Comparison of ENCODE assay signal across 1 cellular context in the genomic region with DNA sequence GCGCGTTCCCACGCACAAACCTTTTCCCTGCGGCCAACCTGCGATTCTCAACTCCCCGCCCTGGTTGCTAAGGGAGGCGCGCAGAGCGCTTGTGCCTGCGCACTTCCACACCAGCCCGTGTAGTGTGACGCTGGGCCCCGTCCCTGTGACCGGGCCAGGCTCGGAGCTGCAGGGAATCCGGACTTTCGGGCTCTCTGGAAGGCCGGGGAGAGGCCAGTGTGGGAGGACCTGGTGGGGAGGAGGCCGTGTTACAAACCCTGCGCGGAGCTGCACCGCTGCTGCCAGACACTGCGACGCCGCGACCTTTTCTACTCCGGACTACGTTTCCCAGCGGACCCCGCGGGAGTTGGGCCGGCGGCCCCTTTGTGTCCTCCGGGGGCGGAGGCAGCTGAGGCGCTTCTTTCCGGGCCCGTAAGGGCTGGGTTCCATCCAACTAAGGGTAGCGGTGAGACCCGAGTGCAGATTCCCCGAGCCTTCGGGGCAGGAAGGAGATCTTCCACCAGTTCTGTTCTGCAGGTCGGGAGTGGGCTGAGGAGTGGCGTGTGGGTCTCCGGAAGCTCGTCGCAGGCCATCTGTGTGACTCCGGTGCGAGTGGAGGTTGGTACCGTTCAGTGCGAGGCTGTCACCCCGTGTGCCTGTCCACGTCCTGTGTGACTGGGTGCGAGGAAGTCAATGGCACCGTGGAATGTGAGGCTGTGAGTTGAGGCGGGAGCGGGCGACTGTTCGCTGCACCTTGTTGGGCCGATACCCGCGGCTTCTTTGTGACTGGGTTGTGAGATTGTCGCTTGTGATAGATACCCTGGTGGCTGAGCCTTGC.
A peak's percentile ranks its signal among the peaks of the same experiment; 100 is the strongest.
TF ChIP-seq lines count a peak whose summit lies in the region.

A gene (plus strand): TSS at position 396 of the 817 bp plus-strand sequence. CDS start 999 bp downstream, outside the sequence.

TF ChIP-seq in HEK293, 187 proteins besides CTCF, POLR2A, EP300 and RAD21 (continued from another document):
- TF ChIP-seq, protein P1, sequence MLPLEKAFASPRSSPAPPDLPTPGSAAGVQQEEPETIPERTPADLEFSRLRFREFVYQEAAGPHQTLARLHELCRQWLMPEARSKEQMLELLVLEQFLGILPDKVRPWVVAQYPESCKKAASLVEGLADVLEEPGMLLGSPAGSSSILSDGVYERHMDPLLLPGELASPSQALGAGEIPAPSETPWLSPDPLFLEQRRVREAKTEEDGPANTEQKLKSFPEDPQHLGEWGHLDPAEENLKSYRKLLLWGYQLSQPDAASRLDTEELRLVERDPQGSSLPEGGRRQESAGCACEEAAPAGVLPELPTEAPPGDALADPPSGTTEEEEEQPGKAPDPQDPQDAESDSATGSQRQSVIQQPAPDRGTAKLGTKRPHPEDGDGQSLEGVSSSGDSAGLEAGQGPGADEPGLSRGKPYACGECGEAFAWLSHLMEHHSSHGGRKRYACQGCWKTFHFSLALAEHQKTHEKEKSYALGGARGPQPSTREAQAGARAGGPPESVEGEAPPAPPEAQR (tag by site-specific recombination; IDR thresholded peaks at IDR 0.05), result no peak; the same call in 1 of the 2 replicates
- TF ChIP-seq ZNF843 (tag by site-specific recombination; IDR thresholded peaks at IDR 0.05), result peak; percentile 59
- TF ChIP-seq, protein P2, sequence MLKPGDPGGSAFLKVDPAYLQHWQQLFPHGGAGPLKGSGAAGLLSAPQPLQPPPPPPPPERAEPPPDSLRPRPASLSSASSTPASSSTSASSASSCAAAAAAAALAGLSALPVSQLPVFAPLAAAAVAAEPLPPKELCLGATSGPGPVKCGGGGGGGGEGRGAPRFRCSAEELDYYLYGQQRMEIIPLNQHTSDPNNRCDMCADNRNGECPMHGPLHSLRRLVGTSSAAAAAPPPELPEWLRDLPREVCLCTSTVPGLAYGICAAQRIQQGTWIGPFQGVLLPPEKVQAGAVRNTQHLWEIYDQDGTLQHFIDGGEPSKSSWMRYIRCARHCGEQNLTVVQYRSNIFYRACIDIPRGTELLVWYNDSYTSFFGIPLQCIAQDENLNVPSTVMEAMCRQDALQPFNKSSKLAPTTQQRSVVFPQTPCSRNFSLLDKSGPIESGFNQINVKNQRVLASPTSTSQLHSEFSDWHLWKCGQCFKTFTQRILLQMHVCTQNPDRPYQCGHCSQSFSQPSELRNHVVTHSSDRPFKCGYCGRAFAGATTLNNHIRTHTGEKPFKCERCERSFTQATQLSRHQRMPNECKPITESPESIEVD (tag by site-specific recombination; IDR thresholded peaks at IDR 0.05), result no peak
- no peak; the same call in 1 of the 2 replicates for TF ChIP-seq ZNF670 (tag by site-specific recombination; IDR thresholded peaks at IDR 0.05; ENCODE audit: low read depth)
- no peak for TF ChIP-seq ZNF175 (tag by site-specific recombination; IDR thresholded peaks at IDR 0.05)
- TF ChIP-seq ZNF202 (tag by site-specific recombination; IDR thresholded peaks at IDR 0.05; ENCODE audit: borderline replicate concordance), result no peak
- no peak for TF ChIP-seq ZNF16 (tag by site-specific recombination; IDR thresholded peaks at IDR 0.05; ENCODE audit: low read depth)
- TF ChIP-seq ZNF302 (tag by site-specific recombination; IDR thresholded peaks at IDR 0.05; ENCODE audit: low read depth), result peak; percentile 50; the same call in 1 of the 2 replicates
- 0 out of 2 replicates have a peak, but pooled peaks have one; percentile 10 for TF ChIP-seq ZNF10 (tag by site-specific recombination; IDR thresholded peaks at IDR 0.05)
- TF ChIP-seq, protein P3, sequence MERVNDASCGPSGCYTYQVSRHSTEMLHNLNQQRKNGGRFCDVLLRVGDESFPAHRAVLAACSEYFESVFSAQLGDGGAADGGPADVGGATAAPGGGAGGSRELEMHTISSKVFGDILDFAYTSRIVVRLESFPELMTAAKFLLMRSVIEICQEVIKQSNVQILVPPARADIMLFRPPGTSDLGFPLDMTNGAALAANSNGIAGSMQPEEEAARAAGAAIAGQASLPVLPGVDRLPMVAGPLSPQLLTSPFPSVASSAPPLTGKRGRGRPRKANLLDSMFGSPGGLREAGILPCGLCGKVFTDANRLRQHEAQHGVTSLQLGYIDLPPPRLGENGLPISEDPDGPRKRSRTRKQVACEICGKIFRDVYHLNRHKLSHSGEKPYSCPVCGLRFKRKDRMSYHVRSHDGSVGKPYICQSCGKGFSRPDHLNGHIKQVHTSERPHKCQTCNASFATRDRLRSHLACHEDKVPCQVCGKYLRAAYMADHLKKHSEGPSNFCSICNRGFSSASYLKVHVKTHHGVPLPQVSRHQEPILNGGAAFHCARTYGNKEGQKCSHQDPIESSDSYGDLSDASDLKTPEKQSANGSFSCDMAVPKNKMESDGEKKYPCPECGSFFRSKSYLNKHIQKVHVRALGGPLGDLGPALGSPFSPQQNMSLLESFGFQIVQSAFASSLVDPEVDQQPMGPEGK (tag by site-specific recombination; IDR thresholded peaks at IDR 0.05), result peak; percentile 83
- TF ChIP-seq ZNF660 (tag by site-specific recombination; IDR thresholded peaks at IDR 0.05), result peak; percentile 97
- TF ChIP-seq ZNF610 (tag by site-specific recombination; IDR thresholded peaks at IDR 0.05; ENCODE audit: borderline replicate concordance), result peak; percentile 82
- peak; percentile 86 for TF ChIP-seq KLF16 (tag by site-specific recombination; IDR thresholded peaks at IDR 0.05)
- no peak for TF ChIP-seq ZNF221 (tag by site-specific recombination; IDR thresholded peaks at IDR 0.05; ENCODE audit: borderline replicate concordance)
- TF ChIP-seq ZFP41 (tag by site-specific recombination; IDR thresholded peaks at IDR 0.05; ENCODE audit: borderline replicate concordance), result no peak
- TF ChIP-seq ZNF19 (tag by site-specific recombination; IDR thresholded peaks at IDR 0.05; ENCODE audit: low read depth), result no peak
